22 cellular contexts compared by ENCODE assay signal in genomic region chr4:189988892-189989431, GRCh38. TPM values are rescaled to one million over a fixed set of nuclear protein-coding genes. Genes with fewer than 3 reads are reported as not detected.
DNase-seq lines count a peak whose midpoint lies in the region; ATAC-seq and TF ChIP-seq lines count a peak whose summit lies in the region.
"Had no signal": no experiment of that assay in that cellular context is flagged by ENCODE, and none has a peak within 500 bp of the region (broad histone marks: within the 10 kb centered on the region; RNA-seq: fewer than 3 reads in every experiment).

No MANE protein-coding gene starts in this region.

- no peaks in the 10 kb centered on the region for H3K79me2 ChIP-seq in HCT116 (ENCODE audit: insufficient read depth, low read length)

- H3K27ac ChIP-seq in HCT116 (ENCODE audit: low read depth, low read length) (no peak overlapping the region), endodermal cell (ENCODE audit: low read depth, low read length) (no peak overlapping the region)
- H3K27ac ChIP-seq: BLaER1 treated with 17β-estradiol and CSF1 and Interleukin-3, amounts not matched to agents 10 nM and 100 nM had no signal

- H3K36me3 Mint-ChIP-seq in endodermal cell (ENCODE audit: low read depth) = no peaks in the 10 kb centered on the region
- H3K36me3 Mint-ChIP-seq: CD8-positive, alpha-beta T cell; T-cell had no signal

- no peak overlapping the region for H3K4me2 ChIP-seq in HCT116 (ENCODE audit: low read length)
- H3K4me2 ChIP-seq: BLaER1 treated with 17β-estradiol and CSF1 and Interleukin-3, amounts not matched to agents 10 nM and 100 nM had no signal

- no peaks in the 10 kb centered on the region for H3K9me2 ChIP-seq in HCT116 (ENCODE audit: insufficient read depth)

- H3K4me1 ChIP-seq in HCT116 (ENCODE audit: control insufficient read depth in 1 of 2, insufficient read depth in 2 of 2, low read length in 2 of 2) = no peaks in the 10 kb centered on the region
- no peaks in the 10 kb centered on the region for H3K4me1 ChIP-seq in endodermal cell (ENCODE audit: control insufficient read depth, insufficient read depth, low read length)
- H3K4me1 ChIP-seq: BLaER1 treated with 17β-estradiol and CSF1 and Interleukin-3, amounts not matched to agents 10 nM and 100 nM; HAP-1 had no signal

- H3K9me3 Mint-ChIP-seq in endodermal cell = peaks cover 86% of the 10 kb centered on the region
- H3K9me3 Mint-ChIP-seq: CD8-positive, alpha-beta T cell; T-cell had no signal

- H3K36me3 ChIP-seq in HCT116 (ENCODE audit: control insufficient read depth in 1 of 2, insufficient read depth in 2 of 2, low read length in 2 of 2) = no peaks in the 10 kb centered on the region
- no peaks in the 10 kb centered on the region for H3K36me3 ChIP-seq in endodermal cell (ENCODE audit: control insufficient read depth, insufficient read depth, low read length)
- H3K36me3 ChIP-seq: BLaER1 treated with 17β-estradiol and CSF1 and Interleukin-3, amounts not matched to agents 10 nM and 100 nM; HAP-1 had no signal

- CTCF ChIA-PET in HCT116 (lab: Charles Lee) = no interaction called here

- no TSS peak for BruUV-seq in HCT116 (replicated peaks; lab: Mats Ljungman, UMichigan)

- no peak for TF ChIP-seq RAD21 in HCT116 (IDR thresholded peaks at IDR 0.05; ENCODE audit: low read depth)

- no peak overlapping the region for H3K4me3 Mint-ChIP-seq in endodermal cell
- H3K4me3 Mint-ChIP-seq: CD8-positive, alpha-beta T cell; T-cell had no signal

- DNase-seq in HCT116 (ENCODE audit: low read depth, low spot score) = no peak
- DNase-seq in endodermal cell = peak; percentile 48
- no peak for DNase-seq in NK-92 (lab: John Stamatoyannopoulos, UW; ENCODE audit: unreplicated experiment)
- DNase-seq in erythroblast (lab: John Stamatoyannopoulos, UW) = no peak
- DNase-seq: CD8-positive, alpha-beta T cell; KBM-7; NCI-H1105 treated with DMSO at 0.1 percent for 48 hours; NCI-H1694; NCI-H2081 treated with DMSO at 0.1 percent for 48 hours; NCI-H446 treated with DMSO at 0.1 percent for 48 hours; NCI-H69; NK-92 treated with Interleukin-12 subunit alpha and Interleukin-12 subunit beta, amount 100 ng/mL, for 24 hours; SHP77 treated with DMSO at 0.1 percent for 48 hours; T-cell had no signal

- TF ChIP-seq POLR2A in HCT116 (IDR thresholded peaks at IDR 0.05; ENCODE audit: borderline replicate concordance, extremely low read depth, insufficient read depth, insufficient read length) = no peak
- no peak for TF ChIP-seq POLR2A in erythroblast (IDR thresholded peaks at IDR 0.05; ENCODE audit: low read length)

- no peak overlapping the region for H3K27ac Mint-ChIP-seq in endodermal cell
- H3K27ac Mint-ChIP-seq: CD8-positive, alpha-beta T cell; T-cell had no signal

- RAD21 ChIA-PET in HCT116 (lab: Charles Lee; ENCODE audit: low non-redundant PET in 1 of 2, low total read pairs in 2 of 2, uncharacterized antibody in 2 of 2, unreplicated experiment in 2 of 2) = no interaction called here

- H3K27me3 ChIP-seq in HCT116 (ENCODE audit: insufficient read depth, low read length) (no peaks in the 10 kb centered on the region), endodermal cell (ENCODE audit: control insufficient read depth, insufficient read depth, low read length, poor library complexity, severe bottlenecking) (no peaks in the 10 kb centered on the region)
- H3K27me3 ChIP-seq: BLaER1 treated with 17β-estradiol and CSF1 and Interleukin-3, amounts not matched to agents 10 nM and 100 nM had no signal

- peak; percentile 48 for ATAC-seq in GM18520 (IDR thresholded peaks at IDR 0.05; ENCODE audit: unreplicated experiment)
- peak; percentile 72 for ATAC-seq in HCT116
- ATAC-seq in HG02840 (IDR thresholded peaks at IDR 0.05; ENCODE audit: low FRiP score, unreplicated experiment) = no peak
- ATAC-seq in GM18519 (IDR thresholded peaks at IDR 0.05; ENCODE audit: low FRiP score, unreplicated experiment) = no peak
- ATAC-seq: CD8-positive, alpha-beta T cell; HepG2; SK-N-SH treated with all-trans-retinoic acid at 6 μM for 48 hours; T-cell had no signal

- H3K4me1 Mint-ChIP-seq in endodermal cell = no peaks in the 10 kb centered on the region
- H3K4me1 Mint-ChIP-seq: T-cell had no signal

- H3K4me3 ChIP-seq in HCT116 (replicated peaks in 1 of 2; ENCODE audit: low read depth in 1 of 2, low read length in 2 of 2) = no peak overlapping the region
- H3K4me3 ChIP-seq in endodermal cell (ENCODE audit: low read length) = no peak overlapping the region
- H3K4me3 ChIP-seq: BLaER1 treated with 17β-estradiol and CSF1 and Interleukin-3, amounts not matched to agents 10 nM and 100 nM; HAP-1 had no signal

- no peaks in the 10 kb centered on the region for H3K9me3 ChIP-seq in HCT116 (ENCODE audit: control insufficient read depth in 1 of 2, insufficient read depth in 1 of 2, low read depth in 1 of 2, low read length in 2 of 2)
- H3K9me3 ChIP-seq in endodermal cell (ENCODE audit: control insufficient read depth, low read length) = peaks cover 4% of the 10 kb centered on the region
- H3K9me3 ChIP-seq: HAP-1 had no signal

- H2AFZ ChIP-seq in HCT116 (ENCODE audit: low read depth, low read length, poor library complexity, severe bottlenecking) = no peak overlapping the region

- intact Hi-C loops in HCT116 (cut with micrococcal nuclease) = no loop called here

- 74 to 80% methylated on average over 1 to 3 of the region's 3 CpGs for WGBS in endodermal cell (ENCODE audit: insufficient coverage in 1 of 2, insufficient read length in 1 of 2), 2 experiments

- H3K9ac ChIP-seq in HCT116 (ENCODE audit: low read length) (no peak overlapping the region), endodermal cell (ENCODE audit: extremely low read depth, low read length, poor library complexity, severe bottlenecking) (no peak overlapping the region)
- H3K9ac ChIP-seq: BLaER1 treated with 17β-estradiol and CSF1 and Interleukin-3, amounts not matched to agents 10 nM and 100 nM had no signal

- TF ChIP-seq CTCF in HCT116 (IDR thresholded peaks at IDR 0.05 in 2 of 3, conservative IDR thresholded peaks at IDR 0.05 in 1 of 3; ENCODE audit: borderline replicate concordance in 1 of 3, insufficient read depth in 1 of 3, low read depth in 2 of 3, low read length in 2 of 3) = no peak
- TF ChIP-seq CTCF in endodermal cell (conservative IDR thresholded peaks at IDR 0.05) = no peak

- POLR2A ChIA-PET in HCT116 (lab: Charles Lee) = no interaction called here

- H4K20me1 ChIP-seq in HCT116 (ENCODE audit: insufficient read depth) = no peaks in the 10 kb centered on the region
- H4K20me1 ChIP-seq: BLaER1 treated with 17β-estradiol and CSF1 and Interleukin-3, amounts not matched to agents 10 nM and 100 nM had no signal

- no peaks in the 10 kb centered on the region for H3K27me3 Mint-ChIP-seq in endodermal cell (ENCODE audit: insufficient read depth)

TF ChIP-seq in HCT116, 20 proteins besides CTCF, POLR2A, EP300 and RAD21:
- TF ChIP-seq SRF (IDR thresholded peaks at IDR 0.05; ENCODE audit: low read depth) (no peak), EGR1 (IDR thresholded peaks at IDR 0.05; ENCODE audit: low read depth) (no peak), FOSL1 (IDR thresholded peaks at IDR 0.05; ENCODE audit: low read depth) (no peak)
TF ChIP-seq in HCT116: peak in this region for 0.

RNA-seq across cellular contexts. Expression of gene FRG2, which starts 38.1 kb away (rescaled TPM):
- total RNA-seq in HCT116 (2021; ENCODE audit: unreplicated experiment) (not detected), endodermal cell (not detected)
- 0.14 TPM in 1 of 2 replicates, not detected in the other for polyA plus RNA-seq in HCT116 (2012)
- not detected for polyA plus RNA-seq in endodermal cell (2013, experiment 1 of 2)
- not detected for polyA plus RNA-seq in endodermal cell (2013, experiment 2 of 2)
- total RNA-seq: CD8-positive, alpha-beta T cell; HepG2; OCI-LY7; T-cell had no signal
- polyA plus RNA-seq: HepG2 had no signal

RNA-seq across cellular contexts. Expression of gene FRG1, which starts 48.3 kb away (rescaled TPM):
- total RNA-seq in HCT116 (2021; ENCODE audit: unreplicated experiment) (44.5 TPM), endodermal cell (10 to 100 TPM; 33.4 to 37.3 TPM)
- polyA plus RNA-seq in HCT116 (2012) = 17.0 and 22.4 TPM in 2 replicates
- 53.3 TPM for polyA plus RNA-seq in endodermal cell (2013, experiment 1 of 2)
- polyA plus RNA-seq in endodermal cell (2013, experiment 2 of 2) = 55.7 TPM

Comparison
In these comparisons a context has a peak if more than half of its experiments do, and no peak if none do; other contexts are left out.
1. ATAC-seq: peak in GM18520 (single experiment) and HCT116 (single experiment); none in HG02840 (single experiment) and GM18519 (single experiment).